Comparison of ENCODE assay signal across 24 cellular contexts in the genomic region with DNA sequence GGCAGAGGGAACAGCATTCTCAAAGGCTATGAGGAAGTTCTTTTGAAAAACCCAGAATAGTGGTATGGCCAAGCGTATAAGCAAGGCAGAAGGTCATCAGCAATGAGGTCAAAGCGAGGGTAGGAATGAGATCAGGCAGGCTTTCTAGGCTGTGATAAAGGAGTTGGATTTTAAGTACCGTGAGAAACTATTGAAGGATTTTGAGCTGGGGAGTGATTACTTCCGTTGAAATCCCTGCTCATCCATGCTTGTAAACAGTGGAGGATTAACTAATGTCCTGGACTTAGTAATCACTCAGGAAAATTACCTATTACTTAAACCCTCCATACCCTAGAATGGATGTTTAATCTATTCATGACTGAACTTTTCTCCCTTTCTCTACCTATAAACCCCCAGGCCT.
"Had no signal": no experiment of that assay in that cellular context is flagged by ENCODE, and none has a peak within 500 bp of the region (broad histone marks: within the 10 kb centered on the region; RNA-seq: fewer than 3 reads in every experiment).

No MANE protein-coding gene starts in this region.

- H3K36me3 ChIP-seq: brain microvascular endothelial cell, neutrophil had no signal

- H3K4me1 ChIP-seq: foreskin keratinocyte had no signal

- DNase-seq: activated CD4-positive, alpha-beta T cell treated with anti-CD3 and anti-CD28 coated beads for 48 hours; activated CD4-positive, alpha-beta T cell treated with anti-CD3 and anti-CD28 coated beads, Interleukin-2, amount 50 U/mL, for 48 hours; activated CD8-positive, alpha-beta memory T cell treated with anti-CD3 and anti-CD28 coated beads, Interleukin-2, amount 50 U/mL, for 4 hours; activated gamma-delta T cell; activated naive CD4-positive, alpha-beta T cell treated with anti-CD3 and anti-CD28 coated beads, Interleukin-2, amount 10 ng/mL, durations not matched to agents 7 days and 5 days; activated T-cell treated with anti-CD3 and anti-CD28 coated beads, Interleukin-2, amount 50 U/mL, for 1 hour; amniotic stem cell; brain microvascular endothelial cell; caudate nucleus; cortex of kidney; foreskin keratinocyte; heart right ventricle; mesendoderm; mucosa of descending colon; retina; stimulated activated CD4-positive, alpha-beta T cell treated with anti-CD3 and anti-CD28 coated beads, Interleukin-1b, Interleukin-23, amount 100 ng/mL, for 48 hours; stimulated activated naive B cell treated with anti-CD40 and anti-IgM and Interleukin-4, amounts not matched to agents 10 μg/mL and 1 μg/mL and 100 μg/mL, for 72 hours; T-helper 1 cell had no signal

- H3K27me3 ChIP-seq: brain microvascular endothelial cell, heart right ventricle, left lung, neutrophil, tibial nerve had no signal

- ATAC-seq: esophagus mucosa; foreskin keratinocyte; heart right ventricle; left lung; mucosa of descending colon; stimulated activated naive B cell treated with anti-CD40 and anti-IgM and Interleukin-4, amounts not matched to agents 10 μg/mL and 1 μg/mL and 100 μg/mL, for 72 hours had no signal

- H3K4me3 ChIP-seq: heart right ventricle, left lung, lung, mucosa of descending colon, smooth muscle cell, tibial nerve had no signal

- H3K27ac ChIP-seq: brain microvascular endothelial cell, foreskin keratinocyte, left lung, neutrophil, tibial nerve had no signal

- H3K9me3 ChIP-seq: left lung, mucosa of descending colon, neutrophil, tibial nerve had no signal
